ENCODE assay signal across 8 cellular contexts in the genomic region with DNA sequence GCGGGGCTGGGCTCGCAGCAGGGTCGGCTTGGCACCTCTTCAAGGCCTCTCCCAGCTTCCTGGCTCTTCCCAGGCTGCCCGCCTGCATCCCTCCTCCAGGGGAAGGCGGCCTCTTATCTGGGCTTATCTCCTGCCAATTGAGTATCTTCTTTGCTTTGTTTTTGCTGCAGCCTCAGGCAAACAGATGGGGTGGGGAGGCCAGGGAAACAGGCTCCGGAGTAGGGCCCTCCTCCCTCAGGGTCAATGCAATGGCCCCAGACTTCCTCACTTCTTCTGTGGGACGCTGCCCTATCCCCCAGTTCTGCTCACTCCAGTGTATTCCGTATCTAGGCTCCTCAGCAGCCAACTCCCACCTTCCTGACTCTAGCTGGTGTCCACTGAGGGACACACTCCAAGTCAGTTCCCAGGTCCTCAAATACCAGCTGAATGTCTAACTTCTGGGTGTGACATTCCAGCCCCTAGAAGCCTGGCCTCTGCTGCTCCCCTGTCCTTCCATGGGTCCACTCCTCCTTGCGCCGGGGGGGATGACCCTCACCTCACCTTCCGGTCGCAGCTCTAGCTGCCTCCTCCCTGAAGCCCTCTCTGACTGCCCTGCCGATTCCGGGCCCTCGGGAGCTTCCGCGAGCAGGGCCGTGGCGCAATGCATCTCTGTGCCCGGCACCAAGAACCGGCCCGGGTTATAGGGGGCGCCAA. TPM values are rescaled to one million over a fixed set of nuclear protein-coding genes. Genes with fewer than 3 reads are reported as not detected.
DNase-seq lines count a peak whose midpoint lies in the region; ATAC-seq and TF ChIP-seq lines count a peak whose summit lies in the region.

No MANE protein-coding gene starts in this region.

- in situ Hi-C loops in astrocyte of the cerebellum (cut with HindIII; ENCODE audit: low sequenced_read_pairs): loop anchor here (10.0 kb wide), 1 partner anchor 56 kb away; no protein-coding TSS in a partner anchor

- no peak for TF ChIP-seq CTCF in OCI-LY1 (IDR thresholded peaks at IDR 0.05; ENCODE audit: low read length)
- TF ChIP-seq CTCF in astrocyte of the cerebellum (IDR thresholded peaks at IDR 0.05; ENCODE audit: low read depth, low read length, missing control alignments): no peak

- peak overlapping the region; percentile 91 for H3K9ac ChIP-seq in OCI-LY1 (ENCODE audit: low read length)
- peak overlapping the region; percentile 87 to 91 (median 90) for H3K9ac ChIP-seq in skeletal muscle tissue (ENCODE audit: low read depth in 1 of 3, low read length in 3 of 3)

- H3K4me1 ChIP-seq in OCI-LY1 (ENCODE audit: insufficient read depth, low read length, severe bottlenecking): peaks cover 27% of the 10 kb centered on the region
- H3K4me1 ChIP-seq in skeletal muscle tissue (ENCODE audit: control insufficient read depth in 3 of 3, insufficient read depth in 3 of 3, low read length in 3 of 3): peaks cover 24 to 34% (median 32%) of the 10 kb centered on the region in 3 donors

- H2AFZ ChIP-seq in OCI-LY1 (ENCODE audit: low read length): no peak overlapping the region

- H3K4me3 ChIP-seq in OCI-LY1 (ENCODE audit: low read depth, low read length, poor library complexity, severe bottlenecking) (peak overlapping the region; percentile 74), astrocyte of the cerebellum (ENCODE audit: low read depth, low read length) (peak overlapping the region; percentile 62), iPS-18c (ENCODE audit: insufficient read depth, low read depth, low read length) (peak overlapping the region; percentile 87), skeletal muscle tissue (ENCODE audit: low read length in 3 of 3) (peak overlapping the region; percentile 78 to 84 (median 80))

- H3K36me3 ChIP-seq in OCI-LY1 (ENCODE audit: insufficient read depth, low read length) (no peaks in the 10 kb centered on the region), skeletal muscle tissue (ENCODE audit: control insufficient read depth in 3 of 3, insufficient read depth in 3 of 3, low read length in 3 of 3) (peaks cover 9 to 19% (median 16%) of the 10 kb centered on the region in 3 donors)

- ATAC-seq in HG03064 (IDR thresholded peaks at IDR 0.05; ENCODE audit: low read depth, unreplicated experiment): peak; percentile 22
- ATAC-seq in GM18519 (IDR thresholded peaks at IDR 0.05; ENCODE audit: low FRiP score, unreplicated experiment): no peak

- no peaks in the 10 kb centered on the region for H3K79me2 ChIP-seq in OCI-LY1 (ENCODE audit: insufficient read depth, low read length)

- peaks cover 15% of the 10 kb centered on the region for H3K4me1 Mint-ChIP-seq in activated naive CD4-positive, alpha-beta T cell treated with anti-CD3 and anti-CD28 coated beads for 36 hours (ENCODE audit: low read depth)

- peak; percentile 61 for DNase-seq in activated naive CD4-positive, alpha-beta T cell treated with anti-CD3 and anti-CD28 coated beads for 36 hours
- DNase-seq in activated naive CD4-positive, alpha-beta T cell treated with anti-CD3 and anti-CD28 coated beads, Interleukin-2, amount 50 U/mL, for 16 hours: no peak
- no peak for DNase-seq in astrocyte of the cerebellum (ENCODE audit: low read depth)

- peak overlapping the region; percentile 90 for H3K4me3 Mint-ChIP-seq in activated naive CD4-positive, alpha-beta T cell treated with anti-CD3 and anti-CD28 coated beads for 36 hours

- peak overlapping the region; percentile 88 for H3K27ac Mint-ChIP-seq in activated naive CD4-positive, alpha-beta T cell treated with anti-CD3 and anti-CD28 coated beads for 36 hours

- no peaks in the 10 kb centered on the region for H3F3A ChIP-seq in OCI-LY1 (ENCODE audit: insufficient read depth, low read length)

- H4K20me1 ChIP-seq in OCI-LY1 (ENCODE audit: insufficient read depth, low read length): no peaks in the 10 kb centered on the region

- H3K9me2 ChIP-seq in OCI-LY1 (ENCODE audit: low read depth, low read length): no peaks in the 10 kb centered on the region

- H3K9me3 Mint-ChIP-seq in activated naive CD4-positive, alpha-beta T cell treated with anti-CD3 and anti-CD28 coated beads for 36 hours: no peaks in the 10 kb centered on the region

- CTCF ChIA-PET in activated naive CD4-positive, alpha-beta T cell treated with anti-CD3 and anti-CD28 coated beads for 36 hours (lab: Charles Lee): interaction anchor here (0.8 to 3.0 kb wide), 6 partner anchors 18 to 91 kb away, joined by 3 to 20 read pairs (median 6); partner anchors contain the start of genes CATSPERZ and PLCB3

- H3K27me3 Mint-ChIP-seq in activated naive CD4-positive, alpha-beta T cell treated with anti-CD3 and anti-CD28 coated beads for 36 hours (ENCODE audit: low read depth): no peaks in the 10 kb centered on the region

- H3K36me3 Mint-ChIP-seq in activated naive CD4-positive, alpha-beta T cell treated with anti-CD3 and anti-CD28 coated beads for 36 hours (ENCODE audit: low read depth): no peaks in the 10 kb centered on the region

- H3K9me3 ChIP-seq in OCI-LY1 (ENCODE audit: low read length) (no peaks in the 10 kb centered on the region), iPS-18c (ENCODE audit: control insufficient read depth, insufficient read depth, low read length) (no peaks in the 10 kb centered on the region), skeletal muscle tissue (ENCODE audit: control insufficient read depth in 3 of 3, low read length in 3 of 3) (no peaks in the 10 kb centered on the region)

- intact Hi-C loops in activated naive CD4-positive, alpha-beta T cell treated with anti-CD3 and anti-CD28 coated beads for 36 hours (cut with micrococcal nuclease): loop anchor here (1.0 kb wide), 2 partner anchors 18 to 23 kb away; partner anchors contain the start of genes PLCB3 and PPP1R14B

- no peaks in the 10 kb centered on the region for H3K27me3 ChIP-seq in OCI-LY1 (ENCODE audit: insufficient read depth, low read length)
- H3K27me3 ChIP-seq in skeletal muscle tissue (ENCODE audit: control insufficient read depth in 3 of 3, insufficient read depth in 3 of 3, low read length in 3 of 3): no peaks in the 10 kb centered on the region

- H3K27ac ChIP-seq in OCI-LY1 (ENCODE audit: low read depth, low read length, poor library complexity, severe bottlenecking): peak overlapping the region; percentile 91
- peak overlapping the region; percentile 96 for H3K27ac ChIP-seq in skeletal muscle tissue (ENCODE audit: low read depth, low read length)

- peak overlapping the region; percentile 93 for H3K4me2 ChIP-seq in OCI-LY1 (ENCODE audit: low read length)

RNA-seq across cellular contexts. Expression of gene BAD, which starts 15.6 kb away (rescaled TPM):
- total RNA-seq in activated naive CD4-positive, alpha-beta T cell treated with anti-CD3 and anti-CD28 coated beads for 36 hours: 10 to 100 TPM; 12.8 to 14.3 TPM
- 23.5 TPM for total RNA-seq in skeletal muscle tissue

RNA-seq across cellular contexts. Expression of gene GPR137, which starts 16.8 kb away (rescaled TPM):
- 10 to 100 TPM; 26.2 to 30.5 TPM for total RNA-seq in activated naive CD4-positive, alpha-beta T cell treated with anti-CD3 and anti-CD28 coated beads for 36 hours
- 6.3 TPM for total RNA-seq in skeletal muscle tissue

RNA-seq across cellular contexts. Expression of gene PLCB3, which starts 17.5 kb away (rescaled TPM):
- total RNA-seq in activated naive CD4-positive, alpha-beta T cell treated with anti-CD3 and anti-CD28 coated beads for 36 hours: 1 to 10 TPM; 4.4 to 4.7 TPM
- total RNA-seq in skeletal muscle tissue: 9.4 TPM

RNA-seq across cellular contexts. Expression of gene PPP1R14B, which starts 22.1 kb away (rescaled TPM):
- 100 to 1,000 TPM; 216 to 227 TPM for total RNA-seq in activated naive CD4-positive, alpha-beta T cell treated with anti-CD3 and anti-CD28 coated beads for 36 hours
- 95.0 TPM for total RNA-seq in skeletal muscle tissue

RNA-seq across cellular contexts. Expression of gene KCNK4, which starts 22.3 kb away (rescaled TPM):
- under 1 TPM in 1 of 2 experiments, not detected in 1; 0.41 TPM for total RNA-seq in activated naive CD4-positive, alpha-beta T cell treated with anti-CD3 and anti-CD28 coated beads for 36 hours
- total RNA-seq in skeletal muscle tissue: not detected
